14 cellular contexts compared by ENCODE assay signal in genomic region chr2:74226648-74227213, GRCh38. TPM values are rescaled to one million over a fixed set of nuclear protein-coding genes. Genes with fewer than 3 reads are reported as not detected.
A peak's percentile ranks its signal among the peaks of the same experiment; 100 is the strongest.
DNase-seq lines count a peak whose midpoint lies in the region; ATAC-seq and TF ChIP-seq lines count a peak whose summit lies in the region.
"Had no signal": no experiment of that assay in that cellular context is flagged by ENCODE, and none has a peak within 500 bp of the region (broad histone marks: within the 10 kb centered on the region; RNA-seq: fewer than 3 reads in every experiment).

No MANE protein-coding gene starts in this region.

- ATAC-seq in omental fat pad (ENCODE audit: low FRiP score), result peak; percentile 49
- ATAC-seq in GM18505 (IDR thresholded peaks at IDR 0.05; ENCODE audit: unreplicated experiment), result no peak
- no peak for ATAC-seq in GM21529 (IDR thresholded peaks at IDR 0.05; ENCODE audit: unreplicated experiment)
- ATAC-seq in HG03196 (IDR thresholded peaks at IDR 0.05; ENCODE audit: unreplicated experiment), result no peak
- ATAC-seq: SK-N-SH treated with all-trans-retinoic acid at 6 μM for 48 hours had no signal

- CTCF ChIA-PET in Caco-2 (lab: Charles Lee), result no interaction called here
- CTCF ChIA-PET in HEK293T (lab: Yijun Ruan, JAX), result interaction anchor here (0.6 to 1.0 kb wide), 3 partner anchors 23 to 400 kb away, joined by 3 read pairs; no protein-coding TSS in a partner anchor

- H3K36me3 Mint-ChIP-seq in Caco-2 (ENCODE audit: insufficient read depth, unreplicated experiment), result peaks cover 72% of the 10 kb centered on the region
- H3K36me3 Mint-ChIP-seq: naive B cell had no signal

- no peaks in the 10 kb centered on the region for H3K27me3 Mint-ChIP-seq in Caco-2 (ENCODE audit: insufficient read depth, unreplicated experiment)
- H3K27me3 Mint-ChIP-seq: activated naive CD4-positive, alpha-beta T cell treated with anti-CD3 and anti-CD28 coated beads, Interleukin-2, amount 10 ng/mL, durations not matched to agents 7 days and 5 days; naive B cell had no signal

- no peak for DNase-seq in Caco-2
- DNase-seq in NCI-H82 treated with DMSO at 0.1 percent for 48 hours (lab: John Stamatoyannopoulos, UW; ENCODE audit: unreplicated experiment), result peak; percentile 10
- DNase-seq in fibroblast of the aortic adventitia (ENCODE audit: low read depth), result peak; percentile 26
- no peak for DNase-seq in omental fat pad (ENCODE audit: low spot score)
- DNase-seq in HEK293T (ENCODE audit: extremely low spot score), result no peak
- DNase-seq: activated naive CD4-positive, alpha-beta T cell treated with anti-CD3 and anti-CD28 coated beads, Interleukin-2, amount 10 ng/mL, durations not matched to agents 7 days and 5 days; HCEC 1CT; naive B cell; NCI-H2029 treated with DMSO at 0.1 percent for 48 hours had no signal

- H3K4me1 ChIP-seq in Caco-2, result no peaks in the 10 kb centered on the region
- H3K4me1 ChIP-seq: breast epithelium had no signal

- no peaks in the 10 kb centered on the region for H3K36me3 ChIP-seq in Caco-2 (ENCODE audit: control insufficient read depth, insufficient read depth, low read length)
- H3K36me3 ChIP-seq: breast epithelium had no signal

- no TSS peak for BruUV-seq in Caco-2 (replicated peaks; lab: Mats Ljungman, UMichigan)

- H3K9me3 ChIP-seq in Caco-2, result no peaks in the 10 kb centered on the region
- H3K9me3 ChIP-seq: breast epithelium had no signal

- no peaks in the 10 kb centered on the region for H3K27me3 ChIP-seq in Caco-2 (replicated peaks; ENCODE audit: control insufficient read depth, insufficient read depth, low read length)
- H3K27me3 ChIP-seq: breast epithelium had no signal

- peak overlapping the region; percentile 17 for H3K4me3 Mint-ChIP-seq in Caco-2 (ENCODE audit: unreplicated experiment)
- H3K4me3 Mint-ChIP-seq: activated naive CD4-positive, alpha-beta T cell treated with anti-CD3 and anti-CD28 coated beads, Interleukin-2, amount 10 ng/mL, durations not matched to agents 7 days and 5 days; naive B cell had no signal

- H3K4me3 ChIP-seq in Caco-2 (ENCODE audit: low read depth, low read length), result no peak overlapping the region
- no peak overlapping the region for H3K4me3 ChIP-seq in fibroblast of the aortic adventitia (ENCODE audit: low read depth, low read length)

- peaks cover 7% of the 10 kb centered on the region for H3K4me1 Mint-ChIP-seq in Caco-2 (ENCODE audit: low read depth, unreplicated experiment)

- H3K9me3 Mint-ChIP-seq in Caco-2 (ENCODE audit: unreplicated experiment), result no peaks in the 10 kb centered on the region
- H3K9me3 Mint-ChIP-seq: activated naive CD4-positive, alpha-beta T cell treated with anti-CD3 and anti-CD28 coated beads, Interleukin-2, amount 10 ng/mL, durations not matched to agents 7 days and 5 days; naive B cell had no signal

- TF ChIP-seq CTCF in Caco-2 (IDR thresholded peaks at IDR 0.05; ENCODE audit: insufficient read depth in 1 of 2, low read depth in 1 of 2, low read length in 1 of 2, severe bottlenecking in 1 of 2, unreplicated experiment in 1 of 2) (no peak), fibroblast of the aortic adventitia (IDR thresholded peaks at IDR 0.05; ENCODE audit: insufficient read depth, low read length) (no peak), omental fat pad (IDR thresholded peaks at IDR 0.05) (no peak)

- no peak for TF ChIP-seq POLR2A in GM18505 (IDR thresholded peaks at IDR 0.05; ENCODE audit: borderline replicate concordance, extremely low read depth, insufficient read depth, insufficient read length)

- intact Hi-C loops in Caco-2 (cut with micrococcal nuclease; ENCODE audit: unreplicated experiment), result no loop called here

- peak overlapping the region; percentile 58 for H3K27ac Mint-ChIP-seq in Caco-2 (ENCODE audit: unreplicated experiment)

- POLR2A ChIA-PET in Caco-2 (lab: Charles Lee) (no interaction called here), HEK293T (lab: Yijun Ruan, JAX) (no interaction called here)

TF ChIP-seq in HEK293T, 16 proteins besides CTCF, POLR2A, EP300 and RAD21:
- no peak for TF ChIP-seq HDGF (IDR thresholded peaks at IDR 0.05; ENCODE audit: borderline replicate concordance)
- no peak for TF ChIP-seq ARNT (IDR thresholded peaks at IDR 0.05)
- TF ChIP-seq, protein P1, sequence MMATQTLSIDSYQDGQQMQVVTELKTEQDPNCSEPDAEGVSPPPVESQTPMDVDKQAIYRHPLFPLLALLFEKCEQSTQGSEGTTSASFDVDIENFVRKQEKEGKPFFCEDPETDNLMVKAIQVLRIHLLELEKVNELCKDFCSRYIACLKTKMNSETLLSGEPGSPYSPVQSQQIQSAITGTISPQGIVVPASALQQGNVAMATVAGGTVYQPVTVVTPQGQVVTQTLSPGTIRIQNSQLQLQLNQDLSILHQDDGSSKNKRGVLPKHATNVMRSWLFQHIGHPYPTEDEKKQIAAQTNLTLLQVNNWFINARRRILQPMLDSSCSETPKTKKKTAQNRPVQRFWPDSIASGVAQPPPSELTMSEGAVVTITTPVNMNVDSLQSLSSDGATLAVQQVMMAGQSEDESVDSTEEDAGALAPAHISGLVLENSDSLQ (IDR thresholded peaks at IDR 0.05), result no peak
- no peak for TF ChIP-seq SUZ12 (IDR thresholded peaks at IDR 0.05)
- TF ChIP-seq BHLHE40 (IDR thresholded peaks at IDR 0.05; ENCODE audit: borderline replicate concordance), result no peak
- TF ChIP-seq LEF1 (IDR thresholded peaks at IDR 0.05; ENCODE audit: borderline replicate concordance), result no peak
- TF ChIP-seq NFRKB (IDR thresholded peaks at IDR 0.05), result no peak
- no peak for TF ChIP-seq L3MBTL2 (conservative IDR thresholded peaks at IDR 0.05)
- no peak for TF ChIP-seq ELF4 (IDR thresholded peaks at IDR 0.05)
- TF ChIP-seq SP1 (IDR thresholded peaks at IDR 0.05), result no peak
- TF ChIP-seq FOXM1 (IDR thresholded peaks at IDR 0.05; ENCODE audit: borderline replicate concordance), result no peak
- no peak for TF ChIP-seq ZNF384 (IDR thresholded peaks at IDR 0.05)
- TF ChIP-seq FOXK2 (IDR thresholded peaks at IDR 0.05), result no peak
- TF ChIP-seq FOXA1 (IDR thresholded peaks at IDR 0.05), result no peak
- TF ChIP-seq CTBP1 (IDR thresholded peaks at IDR 0.05; ENCODE audit: borderline replicate concordance), result no peak
- no peak for TF ChIP-seq TARDBP (IDR thresholded peaks at IDR 0.05)

RNA-seq across cellular contexts. Expression of gene MTHFD2, which starts 28.3 kb away (rescaled TPM):
- total RNA-seq in Caco-2 (2022) (416 and 470 TPM in 2 replicates), fibroblast of the aortic adventitia (ENCODE audit: low replicate concordance) (38.7 and 254 TPM in 2 replicates), omental fat pad (100 to 1,000 TPM in 1 of 4 donors, 10 to 100 TPM in 3; 34.8 to 111 (median 46.5) TPM)

RNA-seq across cellular contexts. Expression of gene MOB1A, which starts 48.1 kb away (rescaled TPM):
- 113 and 125 TPM in 2 replicates for total RNA-seq in Caco-2 (2022)
- 159 and 164 TPM in 2 replicates for total RNA-seq in fibroblast of the aortic adventitia (ENCODE audit: low replicate concordance)
- total RNA-seq in omental fat pad, result 100 to 1,000 TPM in 1 of 4 donors, 10 to 100 TPM in 3; 84.9 to 109 (median 93.2) TPM

Comparison
In these comparisons a context has a peak if more than half of its experiments do, and no peak if none do; other contexts are left out.
1. DNase-seq: peak in NCI-H82 treated with DMSO at 0.1 percent for 48 hours (single experiment) and fibroblast of the aortic adventitia (single experiment); none in Caco-2 (0 of 2), omental fat pad (single experiment) and HEK293T (single experiment).